ENCODE assay signal across 13 cellular contexts in genomic region chr1:22089787-22090186, GRCh38. TPM values are rescaled to one million over a fixed set of nuclear protein-coding genes. Genes with fewer than 3 reads are reported as not detected.
DNase-seq lines count a peak whose midpoint lies in the region; ATAC-seq, FAIRE-seq and TF ChIP-seq lines count a peak whose summit lies in the region.
"Had no signal": no experiment of that assay in that cellular context is flagged by ENCODE, and none has a peak within 500 bp of the region (broad histone marks: within the 10 kb centered on the region; RNA-seq: fewer than 3 reads in every experiment).

No MANE protein-coding gene starts in this region.

- peaks cover 86% of the 10 kb centered on the region for H3K79me2 ChIP-seq in endothelial cell of umbilical vein (ENCODE audit: control insufficient read depth, insufficient read depth, low read length)

- H3K36me3 ChIP-seq in SK-N-MC (ENCODE audit: insufficient read depth, low read length) (peaks cover 74% of the 10 kb centered on the region), endothelial cell of umbilical vein (ENCODE audit: control insufficient read depth in 2 of 2, extremely low read depth in 1 of 2, insufficient read depth in 2 of 2, low read length in 2 of 2) (peaks cover 3 to 29% of the 10 kb centered on the region in 2 experiments), skeletal muscle tissue (ENCODE audit: control insufficient read depth in 3 of 3, insufficient read depth in 3 of 3, low read length in 3 of 3) (peaks cover 2 to 20% (median 18%) of the 10 kb centered on the region in 3 donors)

- H3K27ac Mint-ChIP-seq in activated CD4-positive, alpha-beta T cell treated with anti-CD3 and anti-CD28 coated beads, Interleukin-2, amount 10 ng/mL, durations not matched to agents 24 days and 14 days, result peak overlapping the region; percentile 87

- intact Hi-C loops in activated CD4-positive, alpha-beta T cell treated with anti-CD3 and anti-CD28 coated beads, Interleukin-2, amount 10 ng/mL, durations not matched to agents 24 days and 14 days (cut with micrococcal nuclease), result loop anchor here (2.0 kb wide), 2 partner anchors 15 kb away; no protein-coding TSS in a partner anchor
- intact Hi-C loops in endothelial cell of umbilical vein (cut with micrococcal nuclease), result loop anchor here (2.0 to 5.0 kb wide), 2 partner anchors 15 to 37 kb away; partner anchors contain the start of gene CDC42

- H3K9me3 ChIP-seq in SK-N-MC (ENCODE audit: low read depth, low read length) (no peaks in the 10 kb centered on the region), endothelial cell of umbilical vein (replicated peaks; ENCODE audit: control insufficient read depth, insufficient read depth, low read length) (no peaks in the 10 kb centered on the region), skeletal muscle tissue (ENCODE audit: control insufficient read depth in 3 of 3, low read length in 3 of 3) (no peaks in the 10 kb centered on the region)

- CTCF ChIA-PET in endothelial cell of umbilical vein (lab: Charles Lee), result interaction anchor here (1.1 to 3.2 kb wide), 5 partner anchors 10 to 34 kb away, joined by 3 to 12 read pairs (median 3); no protein-coding TSS in a partner anchor

- H3K4me3 ChIP-seq in SK-N-MC (no peak overlapping the region), endothelial cell of umbilical vein (replicated peaks in 1 of 3; ENCODE audit: insufficient read depth in 1 of 3, low read depth in 1 of 3, low read length in 3 of 3) (peak overlapping the region in 2 of 3 experiments; percentile 17 to 52), skeletal muscle tissue (ENCODE audit: low read length in 3 of 3) (peak overlapping the region in 2 of 3 donors; percentile 27 to 28)

- BruUV-seq in endothelial cell of umbilical vein (replicated peaks; lab: Mats Ljungman, UMichigan), result no TSS peak

- peaks cover 58% of the 10 kb centered on the region for H3K36me3 Mint-ChIP-seq in activated CD4-positive, alpha-beta T cell treated with anti-CD3 and anti-CD28 coated beads, Interleukin-2, amount 10 ng/mL, durations not matched to agents 24 days and 14 days (ENCODE audit: low read depth)

- H3K27me3 Mint-ChIP-seq in activated CD4-positive, alpha-beta T cell treated with anti-CD3 and anti-CD28 coated beads, Interleukin-2, amount 10 ng/mL, durations not matched to agents 24 days and 14 days, result no peaks in the 10 kb centered on the region

- dilution Hi-C loops in endothelial cell of umbilical vein (cut with MboI; ENCODE audit: extremely low pct_ligation_motif_present, low sequenced_read_pairs), result no loop called here

- no peak for ATAC-seq in GM21576 (IDR thresholded peaks at IDR 0.05; ENCODE audit: unreplicated experiment)
- ATAC-seq: sciatic nerve had no signal

- peaks cover 70% of the 10 kb centered on the region for H3K4me1 Mint-ChIP-seq in activated CD4-positive, alpha-beta T cell treated with anti-CD3 and anti-CD28 coated beads, Interleukin-2, amount 10 ng/mL, durations not matched to agents 24 days and 14 days

- DNase-seq in activated CD4-positive, alpha-beta T cell treated with anti-CD3 and anti-CD28 coated beads, Interleukin-2, amount 10 ng/mL, durations not matched to agents 24 days and 14 days, result peak; percentile 76
- DNase-seq in activated CD4-positive, alpha-beta T cell treated with anti-CD3 and anti-CD28 coated beads for 1 hour, result no peak
- DNase-seq in SK-N-MC (ENCODE audit: low read depth, low spot score) (no peak), endothelial cell of umbilical vein (ENCODE audit: low read depth, low spot score) (peak; percentile 52), NCI-H748 treated with DMSO at 0.1 percent for 48 hours (lab: John Stamatoyannopoulos, UW) (no peak)
- DNase-seq in activated CD8-positive, alpha-beta memory T cell treated with anti-CD3 and anti-CD28 coated beads, Interleukin-2, amount 50 U/mL, for 4 hours, result no peak
- DNase-seq: NCI-H510A had no signal

- no peaks in the 10 kb centered on the region for H3K27me3 ChIP-seq in endothelial cell of umbilical vein (ENCODE audit: control insufficient read depth in 2 of 2, insufficient read depth in 2 of 2, low read length in 2 of 2)
- H3K27me3 ChIP-seq in skeletal muscle tissue (ENCODE audit: control insufficient read depth in 3 of 3, insufficient read depth in 3 of 3, low read length in 3 of 3), result no peaks in the 10 kb centered on the region

- H3K4me1 ChIP-seq in endothelial cell of umbilical vein (ENCODE audit: control insufficient read depth, extremely low read depth, insufficient read depth, low read length), result peaks cover 52% of the 10 kb centered on the region
- peaks cover 19 to 26% (median 25%) of the 10 kb centered on the region in 3 donors for H3K4me1 ChIP-seq in skeletal muscle tissue (ENCODE audit: control insufficient read depth in 3 of 3, insufficient read depth in 3 of 3, low read length in 3 of 3)

- H3K9me1 ChIP-seq in endothelial cell of umbilical vein (replicated peaks; ENCODE audit: control insufficient read depth, extremely low read depth, insufficient read depth, low read length), result peaks cover 3% of the 10 kb centered on the region

- H2AFZ ChIP-seq in endothelial cell of umbilical vein (ENCODE audit: low read depth, low read length), result no peak overlapping the region

- peaks cover 39% of the 10 kb centered on the region for H4K20me1 ChIP-seq in endothelial cell of umbilical vein (replicated peaks; ENCODE audit: control insufficient read depth, extremely low read depth, insufficient read depth, low read length)

- H3K9me3 Mint-ChIP-seq in activated CD4-positive, alpha-beta T cell treated with anti-CD3 and anti-CD28 coated beads, Interleukin-2, amount 10 ng/mL, durations not matched to agents 24 days and 14 days, result no peaks in the 10 kb centered on the region

- peak overlapping the region; percentile 82 for H3K4me3 Mint-ChIP-seq in activated CD4-positive, alpha-beta T cell treated with anti-CD3 and anti-CD28 coated beads, Interleukin-2, amount 10 ng/mL, durations not matched to agents 24 days and 14 days

- H3K27ac ChIP-seq in SK-N-MC, result 0 out of 2 replicates have a peak overlapping the region, but pooled peaks have one; percentile 13
- peak overlapping the region; percentile 20 for H3K27ac ChIP-seq in endothelial cell of umbilical vein (ENCODE audit: insufficient read depth, low read depth, low read length)
- H3K27ac ChIP-seq in skeletal muscle tissue (ENCODE audit: low read depth, low read length), result no peak overlapping the region

- POLR2A ChIA-PET in endothelial cell of umbilical vein (lab: Charles Lee), result interaction anchor here (1.4 kb wide), 1 partner anchor 59 kb away, joined by 3 read pairs; no protein-coding TSS in a partner anchor

- H3K9ac ChIP-seq in SK-N-MC (ENCODE audit: insufficient read length) (no peak overlapping the region), endothelial cell of umbilical vein (replicated peaks; ENCODE audit: extremely low read depth, insufficient read depth, low read length) (peak overlapping the region; percentile 33), skeletal muscle tissue (ENCODE audit: low read depth in 1 of 3, low read length in 3 of 3) (peak overlapping the region in 1 of 3 donors; percentile 23)

- FAIRE-seq in endothelial cell of umbilical vein (lab: Jason Lieb, UNC), result peak; percentile 76
- FAIRE-seq: A204.1, bronchial epithelial cell, H54 had no signal

- no peak for TF ChIP-seq POLR2A in endothelial cell of umbilical vein (IDR thresholded peaks at IDR 0.05; ENCODE audit: low read depth, low read length)

- H3K4me2 ChIP-seq in endothelial cell of umbilical vein (ENCODE audit: insufficient read depth, low read length), result peak overlapping the region; percentile 98

- no peak for TF ChIP-seq CTCF in endothelial cell of umbilical vein (IDR thresholded peaks at IDR 0.05; ENCODE audit: extremely low read depth in 1 of 2, insufficient read depth in 1 of 2, low read depth in 1 of 2, low read length in 2 of 2)

TF ChIP-seq in endothelial cell of umbilical vein, 7 proteins besides CTCF, POLR2A, EP300 and RAD21:
- TF ChIP-seq POLR2AphosphoS5 (IDR thresholded peaks at IDR 0.05; ENCODE audit: insufficient read depth, low read depth, low read length) (peak; percentile 27), GATA2 (IDR thresholded peaks at IDR 0.05; ENCODE audit: insufficient read depth, insufficient read length, low read depth, low read length) (no peak)

RNA-seq across cellular contexts. Expression of gene CDC42, which starts 37.3 kb away (rescaled TPM):
- total RNA-seq in activated CD4-positive, alpha-beta T cell treated with anti-CD3 and anti-CD28 coated beads, Interleukin-2, amount 10 ng/mL, durations not matched to agents 24 days and 14 days, result 307 and 321 TPM in 2 replicates
- total RNA-seq in endothelial cell of umbilical vein (379 and 381 TPM in 2 replicates), skeletal muscle tissue (71.5 TPM)
- 175 and 199 TPM in 2 replicates for polyA plus RNA-seq in endothelial cell of umbilical vein
- 259 and 265 TPM in 2 replicates for polyA plus RNA-seq in endothelial cell of umbilical vein (2011; cell fraction: cytosol; rRNA removed)
- 133 and 145 TPM in 2 replicates for polyA plus RNA-seq in endothelial cell of umbilical vein (2011; cell fraction: nucleus; rRNA removed)
- polyA plus RNA-seq in endothelial cell of umbilical vein (2012), result 427 and 679 TPM in 2 replicates
- polyA minus RNA-seq in endothelial cell of umbilical vein, result 398 and 458 TPM in 2 replicates
- polyA minus RNA-seq in endothelial cell of umbilical vein (2011; cell fraction: cytosol; rRNA and poly(A)+ RNA removed), result 88.2 TPM
- polyA minus RNA-seq in endothelial cell of umbilical vein (2011; cell fraction: nucleus; rRNA and poly(A)+ RNA removed), result 67.2 and 82.6 TPM in 2 replicates

RNA-seq across cellular contexts. Expression of gene WNT4, which starts 53.1 kb away (rescaled TPM):
- total RNA-seq in activated CD4-positive, alpha-beta T cell treated with anti-CD3 and anti-CD28 coated beads, Interleukin-2, amount 10 ng/mL, durations not matched to agents 24 days and 14 days, result not detected in 2 replicates
- not detected in 2 replicates for total RNA-seq in endothelial cell of umbilical vein
- polyA plus RNA-seq in endothelial cell of umbilical vein, result 0.06 and 0.08 TPM in 2 replicates
- 0.04 and 0.06 TPM in 2 replicates for polyA plus RNA-seq in endothelial cell of umbilical vein (2011; cell fraction: cytosol; rRNA removed)
- polyA plus RNA-seq in endothelial cell of umbilical vein (2011; cell fraction: nucleus; rRNA removed), result 0.14 TPM in 1 of 2 replicates, not detected in the other
- 0.15 and 0.16 TPM in 2 replicates for polyA plus RNA-seq in endothelial cell of umbilical vein (2012)
- 0.06 and 0.10 TPM in 2 replicates for polyA minus RNA-seq in endothelial cell of umbilical vein
- polyA minus RNA-seq in endothelial cell of umbilical vein (2011; cell fraction: cytosol; rRNA and poly(A)+ RNA removed), result not detected
- polyA minus RNA-seq in endothelial cell of umbilical vein (2011; cell fraction: nucleus; rRNA and poly(A)+ RNA removed), result not detected in 2 replicates
- total RNA-seq in skeletal muscle tissue, result 3.1 TPM

Comparison
In these comparisons a context has a peak if more than half of its experiments do, and no peak if none do; other contexts are left out.
1. DNase-seq: peak in activated CD4-positive, alpha-beta T cell treated with anti-CD3 and anti-CD28 coated beads, Interleukin-2, amount 10 ng/mL, durations not matched to agents 24 days and 14 days (single experiment) and endothelial cell of umbilical vein (single experiment); none in activated CD4-positive, alpha-beta T cell treated with anti-CD3 and anti-CD28 coated beads for 1 hour (single experiment), SK-N-MC (single experiment), NCI-H748 treated with DMSO at 0.1 percent for 48 hours (single experiment) and activated CD8-positive, alpha-beta memory T cell treated with anti-CD3 and anti-CD28 coated beads, Interleukin-2, amount 50 U/mL, for 4 hours (single experiment).